Comparison of ENCODE assay signal across 1 cellular context in the genomic region with DNA sequence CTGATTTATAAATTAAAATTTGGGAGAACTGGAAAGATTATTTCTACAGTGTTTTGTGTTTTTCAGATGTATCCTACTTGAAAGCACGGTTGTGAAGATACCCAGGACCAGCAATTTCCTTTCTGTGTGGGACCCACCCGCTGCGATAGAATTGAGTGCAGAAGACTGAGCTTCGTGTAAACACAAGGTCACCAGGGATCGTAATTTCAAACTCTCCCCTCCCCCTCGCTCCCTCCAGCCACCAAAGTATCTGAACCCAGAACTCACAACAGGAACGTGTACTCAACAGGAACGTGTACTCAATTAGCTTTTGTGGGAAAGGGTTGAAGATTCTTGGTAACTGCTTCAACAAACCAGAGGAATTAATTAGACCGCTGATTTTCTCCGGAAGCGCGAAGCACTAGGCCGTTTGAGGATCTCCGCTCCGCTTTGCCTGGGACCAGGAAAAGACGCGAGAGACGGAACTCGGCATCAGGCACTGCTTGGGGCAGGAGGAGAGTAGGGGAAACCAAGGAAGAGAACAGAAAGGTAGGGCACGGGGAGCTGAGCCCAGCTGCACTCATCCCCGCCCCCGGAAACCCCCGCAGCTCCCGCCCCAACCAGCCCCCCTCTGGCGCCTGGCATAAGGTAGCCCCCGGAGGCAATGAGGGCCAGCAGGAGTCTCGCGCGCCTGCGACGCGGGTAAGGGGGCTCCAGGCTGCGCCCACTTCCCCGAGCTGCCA.
TF ChIP-seq lines count a peak whose summit lies in the region.

No MANE protein-coding gene starts in this region.

TF ChIP-seq in SK-N-SH, 30 proteins besides CTCF, POLR2A, EP300 and RAD21 (continued from another document):
- TF ChIP-seq, protein P1, sequence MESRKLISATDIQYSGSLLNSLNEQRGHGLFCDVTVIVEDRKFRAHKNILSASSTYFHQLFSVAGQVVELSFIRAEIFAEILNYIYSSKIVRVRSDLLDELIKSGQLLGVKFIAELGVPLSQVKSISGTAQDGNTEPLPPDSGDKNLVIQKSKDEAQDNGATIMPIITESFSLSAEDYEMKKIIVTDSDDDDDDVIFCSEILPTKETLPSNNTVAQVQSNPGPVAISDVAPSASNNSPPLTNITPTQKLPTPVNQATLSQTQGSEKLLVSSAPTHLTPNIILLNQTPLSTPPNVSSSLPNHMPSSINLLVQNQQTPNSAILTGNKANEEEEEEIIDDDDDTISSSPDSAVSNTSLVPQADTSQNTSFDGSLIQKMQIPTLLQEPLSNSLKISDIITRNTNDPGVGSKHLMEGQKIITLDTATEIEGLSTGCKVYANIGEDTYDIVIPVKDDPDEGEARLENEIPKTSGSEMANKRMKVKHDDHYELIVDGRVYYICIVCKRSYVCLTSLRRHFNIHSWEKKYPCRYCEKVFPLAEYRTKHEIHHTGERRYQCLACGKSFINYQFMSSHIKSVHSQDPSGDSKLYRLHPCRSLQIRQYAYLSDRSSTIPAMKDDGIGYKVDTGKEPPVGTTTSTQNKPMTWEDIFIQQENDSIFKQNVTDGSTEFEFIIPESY (IDR thresholded peaks at IDR 0.05; ENCODE audit: borderline replicate concordance, low read depth), result no peak
- TF ChIP-seq EZH2phosphoT487 (IDR thresholded peaks at IDR 0.05; ENCODE audit: borderline replicate concordance, low read depth), result no peak
- no peak for TF ChIP-seq TCF12 (IDR thresholded peaks at IDR 0.05)
- TF ChIP-seq, protein P2, sequence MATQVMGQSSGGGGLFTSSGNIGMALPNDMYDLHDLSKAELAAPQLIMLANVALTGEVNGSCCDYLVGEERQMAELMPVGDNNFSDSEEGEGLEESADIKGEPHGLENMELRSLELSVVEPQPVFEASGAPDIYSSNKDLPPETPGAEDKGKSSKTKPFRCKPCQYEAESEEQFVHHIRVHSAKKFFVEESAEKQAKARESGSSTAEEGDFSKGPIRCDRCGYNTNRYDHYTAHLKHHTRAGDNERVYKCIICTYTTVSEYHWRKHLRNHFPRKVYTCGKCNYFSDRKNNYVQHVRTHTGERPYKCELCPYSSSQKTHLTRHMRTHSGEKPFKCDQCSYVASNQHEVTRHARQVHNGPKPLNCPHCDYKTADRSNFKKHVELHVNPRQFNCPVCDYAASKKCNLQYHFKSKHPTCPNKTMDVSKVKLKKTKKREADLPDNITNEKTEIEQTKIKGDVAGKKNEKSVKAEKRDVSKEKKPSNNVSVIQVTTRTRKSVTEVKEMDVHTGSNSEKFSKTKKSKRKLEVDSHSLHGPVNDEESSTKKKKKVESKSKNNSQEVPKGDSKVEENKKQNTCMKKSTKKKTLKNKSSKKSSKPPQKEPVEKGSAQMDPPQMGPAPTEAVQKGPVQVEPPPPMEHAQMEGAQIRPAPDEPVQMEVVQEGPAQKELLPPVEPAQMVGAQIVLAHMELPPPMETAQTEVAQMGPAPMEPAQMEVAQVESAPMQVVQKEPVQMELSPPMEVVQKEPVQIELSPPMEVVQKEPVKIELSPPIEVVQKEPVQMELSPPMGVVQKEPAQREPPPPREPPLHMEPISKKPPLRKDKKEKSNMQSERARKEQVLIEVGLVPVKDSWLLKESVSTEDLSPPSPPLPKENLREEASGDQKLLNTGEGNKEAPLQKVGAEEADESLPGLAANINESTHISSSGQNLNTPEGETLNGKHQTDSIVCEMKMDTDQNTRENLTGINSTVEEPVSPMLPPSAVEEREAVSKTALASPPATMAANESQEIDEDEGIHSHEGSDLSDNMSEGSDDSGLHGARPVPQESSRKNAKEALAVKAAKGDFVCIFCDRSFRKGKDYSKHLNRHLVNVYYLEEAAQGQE (IDR thresholded peaks at IDR 0.05; ENCODE audit: low read depth, low read length), result no peak
- no peak for TF ChIP-seq NRF1 (IDR thresholded peaks at IDR 0.05; ENCODE audit: low read depth, low read length)
- TF ChIP-seq, protein P3, sequence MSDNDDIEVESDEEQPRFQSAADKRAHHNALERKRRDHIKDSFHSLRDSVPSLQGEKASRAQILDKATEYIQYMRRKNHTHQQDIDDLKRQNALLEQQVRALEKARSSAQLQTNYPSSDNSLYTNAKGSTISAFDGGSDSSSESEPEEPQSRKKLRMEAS (IDR thresholded peaks at IDR 0.05; ENCODE audit: low read depth), result 0 out of 2 replicates have a peak, but pooled peaks have one; percentile 12
- TF ChIP-seq FOXM1 (IDR thresholded peaks at IDR 0.05; ENCODE audit: low read depth), result no peak
- TF ChIP-seq MXI1 (IDR thresholded peaks at IDR 0.05; ENCODE audit: low read depth, low read length), result no peak
- TF ChIP-seq, protein P4, sequence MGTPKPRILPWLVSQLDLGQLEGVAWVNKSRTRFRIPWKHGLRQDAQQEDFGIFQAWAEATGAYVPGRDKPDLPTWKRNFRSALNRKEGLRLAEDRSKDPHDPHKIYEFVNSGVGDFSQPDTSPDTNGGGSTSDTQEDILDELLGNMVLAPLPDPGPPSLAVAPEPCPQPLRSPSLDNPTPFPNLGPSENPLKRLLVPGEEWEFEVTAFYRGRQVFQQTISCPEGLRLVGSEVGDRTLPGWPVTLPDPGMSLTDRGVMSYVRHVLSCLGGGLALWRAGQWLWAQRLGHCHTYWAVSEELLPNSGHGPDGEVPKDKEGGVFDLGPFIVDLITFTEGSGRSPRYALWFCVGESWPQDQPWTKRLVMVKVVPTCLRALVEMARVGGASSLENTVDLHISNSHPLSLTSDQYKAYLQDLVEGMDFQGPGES (IDR thresholded peaks at IDR 0.05; ENCODE audit: low read depth, low read length), result no peak
- no peak for TF ChIP-seq MEF2A (IDR thresholded peaks at IDR 0.05; ENCODE audit: borderline replicate concordance, low read depth)
- TF ChIP-seq POLR2AphosphoS5 (IDR thresholded peaks at IDR 0.05; ENCODE audit: low read depth, low read length), result no peak; the same call in 1 of the 2 replicates
- no peak for TF ChIP-seq YY1 (IDR thresholded peaks at IDR 0.05; ENCODE audit: low read depth)
- no peak for TF ChIP-seq GATA2 (CRISPR knock-in tag; IDR thresholded peaks at IDR 0.05)
- TF ChIP-seq, protein P5, sequence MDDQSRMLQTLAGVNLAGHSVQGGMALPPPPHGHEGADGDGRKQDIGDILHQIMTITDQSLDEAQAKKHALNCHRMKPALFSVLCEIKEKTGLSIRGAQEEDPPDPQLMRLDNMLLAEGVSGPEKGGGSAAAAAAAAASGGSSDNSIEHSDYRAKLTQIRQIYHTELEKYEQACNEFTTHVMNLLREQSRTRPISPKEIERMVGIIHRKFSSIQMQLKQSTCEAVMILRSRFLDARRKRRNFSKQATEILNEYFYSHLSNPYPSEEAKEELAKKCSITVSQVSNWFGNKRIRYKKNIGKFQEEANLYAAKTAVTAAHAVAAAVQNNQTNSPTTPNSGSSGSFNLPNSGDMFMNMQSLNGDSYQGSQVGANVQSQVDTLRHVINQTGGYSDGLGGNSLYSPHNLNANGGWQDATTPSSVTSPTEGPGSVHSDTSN (IDR thresholded peaks at IDR 0.05), result no peak
- TF ChIP-seq TAF1 (IDR thresholded peaks at IDR 0.05; ENCODE audit: borderline replicate concordance, low read depth, low read length), result 0 out of 2 replicates have a peak, but pooled peaks have one; percentile 7
- TF ChIP-seq RFX5 (IDR thresholded peaks at IDR 0.05; ENCODE audit: low read length), result no peak
